ENCODE assay signal across 8 cellular contexts in genomic region chrX:153474718-153475117, GRCh38. TPM values are rescaled to one million over a fixed set of nuclear protein-coding genes. Genes with fewer than 3 reads are reported as not detected.
A peak's percentile ranks its signal among the peaks of the same experiment; 100 is the strongest.
DNase-seq lines count a peak whose midpoint lies in the region; ATAC-seq and TF ChIP-seq lines count a peak whose summit lies in the region.

No MANE protein-coding gene starts in this region.

- no peaks in the 10 kb centered on the region for H3K9me3 Mint-ChIP-seq in osteocyte (ENCODE audit: unreplicated experiment)

- dilution Hi-C loops in mammary epithelial cell (cut with HindIII; ENCODE audit: low sequenced_read_pairs), result no loop called here

- H3K27me3 ChIP-seq in mammary epithelial cell (ENCODE audit: insufficient read depth, low read length), result no peaks in the 10 kb centered on the region

- H3K9ac ChIP-seq in mammary epithelial cell (ENCODE audit: insufficient read depth, low read length), result no peak overlapping the region

- TF ChIP-seq CTCF in C4-2B (conservative IDR thresholded peaks at IDR 0.05) (no peak), mammary epithelial cell (conservative IDR thresholded peaks at IDR 0.05 in 1 of 2, IDR thresholded peaks at IDR 0.05 in 1 of 2; ENCODE audit: extremely low read depth in 1 of 2, insufficient read depth in 1 of 2, low read depth in 1 of 2, low read length in 2 of 2) (no peak), osteocyte (IDR thresholded peaks at IDR 0.05) (no peak)

- intact Hi-C loops in mammary epithelial cell (cut with micrococcal nuclease), result no loop called here

- peak overlapping the region; percentile 47 for H3K27ac ChIP-seq in C4-2B
- no peak overlapping the region for H3K27ac ChIP-seq in mammary epithelial cell (ENCODE audit: insufficient read depth, low read depth, low read length)

- H3K4me2 ChIP-seq in mammary epithelial cell (ENCODE audit: insufficient read depth, low read depth, low read length), result peak overlapping the region; percentile 41

- no TSS peak for BruUV-seq in mammary epithelial cell (replicated peaks; lab: Mats Ljungman, UMichigan)

- H4K20me1 ChIP-seq in mammary epithelial cell (ENCODE audit: insufficient read depth, low read length), result no peaks in the 10 kb centered on the region

- H3K4me3 ChIP-seq in mammary epithelial cell (replicated peaks in 1 of 3; ENCODE audit: insufficient read depth in 1 of 3, low read depth in 2 of 3, low read length in 3 of 3), result no peak overlapping the region

- H3K27ac Mint-ChIP-seq in osteocyte (ENCODE audit: unreplicated experiment), result no peak overlapping the region

- no peaks in the 10 kb centered on the region for H3K27me3 Mint-ChIP-seq in osteocyte (ENCODE audit: unreplicated experiment)

- no peaks in the 10 kb centered on the region for H3K4me1 ChIP-seq in mammary epithelial cell (ENCODE audit: insufficient read depth, low read length)

- no peaks in the 10 kb centered on the region for H3K9me3 ChIP-seq in mammary epithelial cell (replicated peaks; ENCODE audit: insufficient read depth, low read length)

- CTCF ChIA-PET in mammary epithelial cell (lab: Charles Lee; ENCODE audit: low non-redundant PET), result no interaction called here

- DNase-seq in T-helper 1 cell (peak; percentile 8 to 51 (median 21)), mammary epithelial cell (no peak), medulla oblongata (ENCODE audit: extremely low spot score) (peak; percentile 23), osteocyte (ENCODE audit: extremely low spot score, unreplicated experiment) (no peak)
- peak; percentile 31 for DNase-seq in stimulated activated naive CD8-positive, alpha-beta T cell treated with anti-CD3 and anti-CD28 coated beads, Interleukin-15, Interleukin-2, amounts not matched to agents 100 U/mL and 50 U/mL, for 24 hours

- 60% methylated on average over 1 of the region's 59 CpGs for WGBS in mammary epithelial cell (ENCODE audit: low coverage, missing lambda C conversion rate)

- H3K4me3 Mint-ChIP-seq in osteocyte (ENCODE audit: unreplicated experiment), result no peak overlapping the region

- no peak overlapping the region for H2AFZ ChIP-seq in mammary epithelial cell (ENCODE audit: low read depth, low read length)

- H3K4me1 Mint-ChIP-seq in osteocyte (ENCODE audit: unreplicated experiment), result peaks cover 54% of the 10 kb centered on the region

- no peaks in the 10 kb centered on the region for H3K36me3 ChIP-seq in mammary epithelial cell (ENCODE audit: insufficient read depth, low read length)

- no peaks in the 10 kb centered on the region for H3K36me3 Mint-ChIP-seq in osteocyte (ENCODE audit: unreplicated experiment)

- no peak for ATAC-seq in stimulated activated naive CD8-positive, alpha-beta T cell treated with anti-CD3 and anti-CD28 coated beads, Interleukin-15, Interleukin-2, amounts not matched to agents 100 U/mL and 50 U/mL, for 24 hours
- ATAC-seq in GM18870 (IDR thresholded peaks at IDR 0.05; ENCODE audit: unreplicated experiment) (no peak), GM19395 (IDR thresholded peaks at IDR 0.05; ENCODE audit: unreplicated experiment) (no peak)

- peaks cover 4% of the 10 kb centered on the region for H3K79me2 ChIP-seq in mammary epithelial cell (ENCODE audit: insufficient read depth, low read length)

- in situ Hi-C loops in mammary epithelial cell (cut with MboI; ENCODE audit: low sequenced_read_pairs in 2 of 2), result loop anchor here in 1 of 2 donors (25.0 kb wide), 1 partner anchor 437 kb away; no protein-coding TSS in a partner anchor

RNA-seq across cellular contexts. Expression of gene HAUS7, which starts 4.3 kb away (rescaled TPM):
- total RNA-seq in mammary epithelial cell (10 to 100 TPM in 1 of 2 donors, 1 to 10 TPM in 1; 8.3 to 26.4 TPM), osteocyte (55.7 and 60.3 TPM in 2 replicates)
- 25.7 TPM for polyA plus RNA-seq in mammary epithelial cell
- 38.4 TPM for polyA minus RNA-seq in mammary epithelial cell

RNA-seq across cellular contexts. Expression of gene BGN, which starts 20.1 kb away (rescaled TPM):
- total RNA-seq in mammary epithelial cell (10 to 100 TPM in 1 of 2 donors, 1 to 10 TPM in 1; 2.6 to 13.5 TPM), osteocyte (1,581 and 1,633 TPM in 2 replicates)
- polyA plus RNA-seq in mammary epithelial cell, result 0.48 TPM
- not detected for polyA minus RNA-seq in mammary epithelial cell

RNA-seq across cellular contexts. Expression of gene TREX2, which starts 28.9 kb away (rescaled TPM):
- total RNA-seq in mammary epithelial cell, result 1 to 10 TPM; 2.5 to 7.8 TPM
- 1.0 TPM for polyA plus RNA-seq in mammary epithelial cell
- polyA minus RNA-seq in mammary epithelial cell, result not detected
- total RNA-seq in osteocyte, result 2.5 TPM in 2 replicates

RNA-seq across cellular contexts. Expression of gene ATP2B3, which starts 42.7 kb away (rescaled TPM):
- total RNA-seq in mammary epithelial cell, result not detected
- polyA plus RNA-seq in mammary epithelial cell, result not detected
- not detected for polyA minus RNA-seq in mammary epithelial cell
- 0.21 and 0.39 TPM in 2 replicates for total RNA-seq in osteocyte

Comparison
In these comparisons a context has a peak if more than half of its experiments do, and no peak if none do; other contexts are left out.
1. DNase-seq: peak in T-helper 1 cell (5 of 5), medulla oblongata (single experiment) and stimulated activated naive CD8-positive, alpha-beta T cell treated with anti-CD3 and anti-CD28 coated beads, Interleukin-15, Interleukin-2, amounts not matched to agents 100 U/mL and 50 U/mL, for 24 hours (single experiment); none in mammary epithelial cell (single experiment) and osteocyte (single experiment).
2. RNA of gene BGN, which starts 20.1 kb away (total RNA-seq): 1,581 to 1,633 TPM in osteocyte; 2.6 to 13.5 TPM in mammary epithelial cell; every median in the first group is over 100 times any median in the second.